Comparison of ENCODE assay signal across 10 cellular contexts in the genomic region with DNA sequence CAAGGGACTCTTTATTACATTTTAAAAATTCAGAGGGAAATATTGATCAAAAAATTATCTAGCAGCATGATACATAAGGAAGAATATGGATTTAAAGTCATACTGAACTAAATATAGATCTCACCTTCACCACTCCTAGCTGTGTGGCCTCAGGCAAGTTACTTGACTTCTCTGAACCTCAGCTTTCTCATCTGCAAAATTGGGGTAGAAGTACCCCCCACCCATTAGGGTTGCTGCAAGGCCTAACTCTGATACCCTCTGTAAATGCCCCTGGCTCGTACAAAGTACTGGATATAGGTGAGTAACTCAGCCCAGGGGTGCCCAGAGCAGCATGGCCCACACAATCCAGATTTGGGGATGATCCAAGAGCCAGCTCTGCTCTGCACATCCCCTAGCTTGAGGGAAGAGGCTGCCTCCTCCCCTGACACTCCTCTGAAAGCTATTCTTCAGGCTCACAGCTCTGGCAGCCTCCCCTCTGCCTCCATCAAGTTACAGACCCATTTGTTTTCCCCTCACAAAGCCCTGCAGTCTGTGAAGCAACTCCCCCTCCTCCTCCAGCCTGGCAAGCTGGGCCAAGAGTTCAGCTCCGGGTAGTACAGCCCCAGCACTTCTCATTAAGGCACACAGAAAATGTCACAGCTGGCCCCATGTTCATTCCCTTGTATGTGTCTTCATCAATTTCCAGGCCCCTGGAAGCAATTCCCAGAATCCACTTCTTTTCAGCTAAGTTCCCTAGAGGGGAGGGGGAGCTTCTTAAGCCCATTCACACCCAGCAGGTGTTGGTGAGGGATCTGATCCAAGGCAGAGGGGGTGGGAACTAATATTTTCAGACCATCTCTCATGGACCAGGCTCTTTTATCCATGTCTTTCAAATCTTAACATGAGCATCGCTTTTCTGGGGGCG.
DNase-seq lines count a peak whose midpoint lies in the region; TF ChIP-seq lines count a peak whose summit lies in the region.
"Had no signal": no experiment of that assay in that cellular context is flagged by ENCODE, and none has a peak within 500 bp of the region (broad histone marks: within the 10 kb centered on the region; RNA-seq: fewer than 3 reads in every experiment).

No MANE protein-coding gene starts in this region.

- DNase-seq in NCI-H2227 (lab: John Stamatoyannopoulos, UW; ENCODE audit: unreplicated experiment) (peak; percentile 30), caudate nucleus (lab: John Stamatoyannopoulos, UW) (peak in 59 of 61 donors; percentile 44 to 96 (median 84)), left kidney (ENCODE audit: low read depth, low spot score) (peak; percentile 59), substantia nigra (lab: John Stamatoyannopoulos, UW) (peak; percentile 12 to 93 (median 83)), GM13976 (ENCODE audit: low spot score) (no peak), glomerular visceral epithelial cell (ENCODE audit: extremely low spot score) (no peak), NCI-H748 (lab: John Stamatoyannopoulos, UW; ENCODE audit: unreplicated experiment) (no peak)
- DNase-seq: activated CD4-positive, alpha-beta T cell treated with anti-CD3 and anti-CD28 coated beads, Interleukin-2, amount 50 U/mL, for 4 hours; CD4-positive, CD25-positive, alpha-beta regulatory T cell; PC-3 had no signal

- in situ Hi-C loops in GM13976 (cut with MboI; ENCODE audit: low sequenced_read_pairs, unreplicated experiment), result no loop called here

- H3K27ac ChIP-seq in caudate nucleus (ENCODE audit: low read depth, low read length) (peak overlapping the region; percentile 96), substantia nigra (ENCODE audit: low read depth, low read length, poor library complexity, severe bottlenecking) (peak overlapping the region; percentile 95)

- no peak for TF ChIP-seq CTCF in GM13976 (IDR thresholded peaks at IDR 0.05; ENCODE audit: borderline replicate concordance, control extremely low read depth, extremely low read depth, insufficient read depth, missing control alignments)

Comparison
In these comparisons a context has a peak if more than half of its experiments do, and no peak if none do; other contexts are left out.
1. DNase-seq: peak in NCI-H2227 (single experiment), caudate nucleus (59 of 61), left kidney (single experiment) and substantia nigra (49 of 49); none in GM13976 (single experiment), glomerular visceral epithelial cell (single experiment) and NCI-H748 (single experiment).